In genomic region chr3:50242371-50242770, GRCh38 we compare ENCODE assay signal across 9 cellular contexts. TPM values are rescaled to one million over a fixed set of nuclear protein-coding genes. Genes with fewer than 3 reads are reported as not detected.
A peak's percentile ranks its signal among the peaks of the same experiment; 100 is the strongest.
DNase-seq lines count a peak whose midpoint lies in the region; ATAC-seq and TF ChIP-seq lines count a peak whose summit lies in the region.
"Had no signal": no experiment of that assay in that cellular context is flagged by ENCODE, and none has a peak within 500 bp of the region (broad histone marks: within the 10 kb centered on the region; RNA-seq: fewer than 3 reads in every experiment).

No MANE protein-coding gene starts in this region.

- POLR2A ChIA-PET in naive thymus-derived CD4-positive, alpha-beta T cell (lab: Charles Lee) = interaction anchor here (1.3 to 15.6 kb wide), 3 partner anchors 10 to 50 kb away, joined by 3 to 253 read pairs (median 6); partner anchors contain the start of gene GNAI2

- 72% methylated on average over 3 of the region's 4 CpGs for WGBS in mammary epithelial cell (ENCODE audit: low coverage, missing lambda C conversion rate)

- in situ Hi-C loops in mammary epithelial cell (cut with MboI; ENCODE audit: low sequenced_read_pairs in 2 of 2) = no loop called here

- no peak for TF ChIP-seq POLR2A in vagina (IDR thresholded peaks at IDR 0.05)

- H3K4me3 Mint-ChIP-seq in naive thymus-derived CD4-positive, alpha-beta T cell = peak overlapping the region; percentile 58 to 81 (median 70)

- no peaks in the 10 kb centered on the region for H3K9me3 ChIP-seq in mammary epithelial cell (replicated peaks; ENCODE audit: insufficient read depth, low read length)
- no peaks in the 10 kb centered on the region for H3K9me3 ChIP-seq in naive thymus-derived CD4-positive, alpha-beta T cell (ENCODE audit: control insufficient read depth in 2 of 3, low read length in 3 of 3)
- H3K9me3 ChIP-seq in vagina = no peaks in the 10 kb centered on the region

- no peak overlapping the region for H2AFZ ChIP-seq in mammary epithelial cell (ENCODE audit: low read depth, low read length)

- H3K27ac Mint-ChIP-seq in naive thymus-derived CD4-positive, alpha-beta T cell = peak overlapping the region; percentile 79 to 97 (median 93)

- H3K27me3 Mint-ChIP-seq in naive thymus-derived CD4-positive, alpha-beta T cell = no peaks in the 10 kb centered on the region

- H3K27ac ChIP-seq in mammary epithelial cell (ENCODE audit: insufficient read depth, low read depth, low read length) = peak overlapping the region; percentile 45
- peak overlapping the region; percentile 84 for H3K27ac ChIP-seq in naive thymus-derived CD4-positive, alpha-beta T cell (ENCODE audit: low read depth, low read length)
- H3K27ac ChIP-seq in vagina = peak overlapping the region; percentile 68

- peaks cover 88% of the 10 kb centered on the region for H3K79me2 ChIP-seq in mammary epithelial cell (ENCODE audit: insufficient read depth, low read length)

- no peak overlapping the region for H3K4me2 ChIP-seq in mammary epithelial cell (ENCODE audit: insufficient read depth, low read depth, low read length)

- H3K4me1 ChIP-seq in mammary epithelial cell (ENCODE audit: insufficient read depth, low read length) = peaks cover 67% of the 10 kb centered on the region
- peaks cover 75 to 83% of the 10 kb centered on the region in 2 donors for H3K4me1 ChIP-seq in naive thymus-derived CD4-positive, alpha-beta T cell (ENCODE audit: control insufficient read depth in 2 of 2, insufficient read depth in 2 of 2, low read length in 2 of 2)
- peaks cover 100% of the 10 kb centered on the region for H3K4me1 ChIP-seq in vagina

- TF ChIP-seq CTCF in mammary epithelial cell (conservative IDR thresholded peaks at IDR 0.05 in 1 of 2, IDR thresholded peaks at IDR 0.05 in 1 of 2; ENCODE audit: extremely low read depth in 1 of 2, insufficient read depth in 1 of 2, low read depth in 1 of 2, low read length in 2 of 2) = no peak
- no peak for TF ChIP-seq CTCF in vagina (IDR thresholded peaks at IDR 0.05)

- peaks cover 0 to 12% (median 0%) of the 10 kb centered on the region in 5 donors for H3K36me3 Mint-ChIP-seq in naive thymus-derived CD4-positive, alpha-beta T cell

- no peaks in the 10 kb centered on the region for H3K27me3 ChIP-seq in mammary epithelial cell (ENCODE audit: insufficient read depth, low read length)
- H3K27me3 ChIP-seq in naive thymus-derived CD4-positive, alpha-beta T cell (ENCODE audit: control insufficient read depth in 2 of 2, insufficient read depth in 2 of 2, low read length in 2 of 2) = no peaks in the 10 kb centered on the region
- H3K27me3 ChIP-seq in vagina = no peaks in the 10 kb centered on the region

- peaks cover 55 to 89% (median 84%) of the 10 kb centered on the region in 7 donors for H3K4me1 Mint-ChIP-seq in naive thymus-derived CD4-positive, alpha-beta T cell

- no peaks in the 10 kb centered on the region for H3K9me3 Mint-ChIP-seq in naive thymus-derived CD4-positive, alpha-beta T cell

- BruUV-seq in mammary epithelial cell (replicated peaks; lab: Mats Ljungman, UMichigan) = no TSS peak

- no peaks in the 10 kb centered on the region for H3K36me3 ChIP-seq in mammary epithelial cell (ENCODE audit: insufficient read depth, low read length)
- H3K36me3 ChIP-seq in naive thymus-derived CD4-positive, alpha-beta T cell (ENCODE audit: control insufficient read depth in 2 of 3, insufficient read depth in 3 of 3, low read length in 3 of 3) = peaks cover 5 to 26% (median 7%) of the 10 kb centered on the region in 3 experiments
- no peaks in the 10 kb centered on the region for H3K36me3 ChIP-seq in vagina

- peak; percentile 42 for DNase-seq in stimulated activated CD4-positive, alpha-beta T cell treated with anti-CD3 and anti-CD28 coated beads, Interleukin-15, amount 100 ng/mL, for 24 hours
- no peak for DNase-seq in stimulated activated CD4-positive, alpha-beta T cell treated with anti-CD3 and anti-CD28 coated beads, Interleukin-2, amount 100 ng/mL, for 48 hours
- no peak for DNase-seq in mammary epithelial cell
- DNase-seq in naive thymus-derived CD4-positive, alpha-beta T cell = peak in 1 of 9 donors; percentile 39
- DNase-seq in vagina (ENCODE audit: extremely low spot score in 2 of 2) = no peak
- DNase-seq in DMS79 (lab: John Stamatoyannopoulos, UW) = no peak
- DNase-seq in stimulated activated CD4-positive, alpha-beta T cell treated with anti-CD3 and anti-CD28 coated beads, Interleukin-1b, Interleukin-23, amount 100 ng/mL, for 48 hours = no peak
- DNase-seq: Calu3 had no signal

- CTCF ChIA-PET in mammary epithelial cell (lab: Charles Lee; ENCODE audit: low non-redundant PET) = no interaction called here
- CTCF ChIA-PET in naive thymus-derived CD4-positive, alpha-beta T cell (lab: Charles Lee) = interaction anchor here (9.5 kb wide), 1 partner anchor 12 kb away, joined by 211 read pairs; the partner anchor contains the start of gene GNAI2

- dilution Hi-C loops in mammary epithelial cell (cut with HindIII; ENCODE audit: low sequenced_read_pairs) = loop anchor here (5.0 kb wide), 2 partner anchors 50 to 90 kb away; partner anchors contain the start of gene GNAT1

- H4K20me1 ChIP-seq in mammary epithelial cell (ENCODE audit: insufficient read depth, low read length) = no peaks in the 10 kb centered on the region

- H3K9ac ChIP-seq in mammary epithelial cell (ENCODE audit: insufficient read depth, low read length) = no peak overlapping the region

- H3K4me3 ChIP-seq in mammary epithelial cell (replicated peaks in 1 of 3; ENCODE audit: insufficient read depth in 1 of 3, low read depth in 2 of 3, low read length in 3 of 3) = no peak overlapping the region
- H3K4me3 ChIP-seq in naive thymus-derived CD4-positive, alpha-beta T cell (ENCODE audit: low read length) = peak overlapping the region; percentile 11
- H3K4me3 ChIP-seq in vagina = peak overlapping the region in 1 of 2 donors; percentile 0

- intact Hi-C loops in mammary epithelial cell (cut with micrococcal nuclease) (no loop called here), vagina (cut with DNase I) (no loop called here)
- intact Hi-C loops in naive thymus-derived CD4-positive, alpha-beta T cell (cut with micrococcal nuclease) = no loop called here

- no peak for ATAC-seq in naive thymus-derived CD4-positive, alpha-beta T cell
- no peak for ATAC-seq in HG02852 (IDR thresholded peaks at IDR 0.05; ENCODE audit: unreplicated experiment)

RNA-seq across cellular contexts. Expression of gene GNAI2, which starts 6.4 kb away (rescaled TPM):
- total RNA-seq in mammary epithelial cell (100 to 1,000 TPM; 176 to 235 TPM), vagina (244 TPM)
- polyA plus RNA-seq in mammary epithelial cell = 511 TPM
- polyA minus RNA-seq in mammary epithelial cell = 320 TPM
- total RNA-seq in naive thymus-derived CD4-positive, alpha-beta T cell = 100 to 1,000 TPM; 225 to 442 (median 282) TPM
- 100 to 1,000 TPM; 443 to 527 TPM for polyA plus RNA-seq in naive thymus-derived CD4-positive, alpha-beta T cell

RNA-seq across cellular contexts. Expression of gene SEMA3B, which starts 26.6 kb away (rescaled TPM):
- total RNA-seq in mammary epithelial cell = 10 to 100 TPM in 1 of 2 donors, 1 to 10 TPM in 1; 4.3 to 15.5 TPM
- 8.4 TPM for polyA plus RNA-seq in mammary epithelial cell
- 0.31 TPM for polyA minus RNA-seq in mammary epithelial cell
- total RNA-seq in naive thymus-derived CD4-positive, alpha-beta T cell = 1 to 10 TPM in 3 of 5 experiments, under 1 TPM in 2; 0.73 to 3.7 (median 1.4) TPM
- polyA plus RNA-seq in naive thymus-derived CD4-positive, alpha-beta T cell = not detected
- total RNA-seq in vagina = 32.9 TPM

RNA-seq across cellular contexts. Expression of gene LSMEM2, which starts 36.5 kb away (rescaled TPM):
- under 1 TPM in 1 of 2 donors, not detected in 1; 0.19 TPM for total RNA-seq in mammary epithelial cell
- polyA plus RNA-seq in mammary epithelial cell = 0.05 TPM
- not detected for polyA minus RNA-seq in mammary epithelial cell
- total RNA-seq in naive thymus-derived CD4-positive, alpha-beta T cell = not detected
- polyA plus RNA-seq in naive thymus-derived CD4-positive, alpha-beta T cell = under 1 TPM in 1 of 2 donors, not detected in 1; 0.15 TPM
- total RNA-seq in vagina = not detected
- total RNA-seq: Calu3 had no signal

RNA-seq across cellular contexts. Expression of gene SLC38A3, which starts 37.3 kb away (rescaled TPM):
- under 1 TPM in 1 of 2 donors, not detected in 1; 0.67 TPM for total RNA-seq in mammary epithelial cell
- 0.06 TPM for polyA plus RNA-seq in mammary epithelial cell
- polyA minus RNA-seq in mammary epithelial cell = not detected
- 1 to 10 TPM in 1 of 5 experiments, not detected in 4; 1.8 TPM for total RNA-seq in naive thymus-derived CD4-positive, alpha-beta T cell
- polyA plus RNA-seq in naive thymus-derived CD4-positive, alpha-beta T cell = not detected
- 2.0 TPM for total RNA-seq in vagina
- total RNA-seq: Calu3 had no signal

RNA-seq across cellular contexts. Expression of gene IFRD2, which starts 49.9 kb away (rescaled TPM):
- total RNA-seq in mammary epithelial cell (100 to 1,000 TPM in 1 of 2 donors, 10 to 100 TPM in 1; 65.5 to 117 TPM), vagina (37.3 TPM)
- 122 TPM for polyA plus RNA-seq in mammary epithelial cell
- 94.5 TPM for polyA minus RNA-seq in mammary epithelial cell
- total RNA-seq in naive thymus-derived CD4-positive, alpha-beta T cell = 10 to 100 TPM; 53.7 to 85.1 (median 64.7) TPM
- 10 to 100 TPM; 57.2 to 69.7 TPM for polyA plus RNA-seq in naive thymus-derived CD4-positive, alpha-beta T cell
